Comparison of ENCODE assay signal across 30 cellular contexts in genomic region chr1:156167536-156167935, GRCh38. TPM values are rescaled to one million over a fixed set of nuclear protein-coding genes. Genes with fewer than 3 reads are reported as not detected.
A peak's percentile ranks its signal among the peaks of the same experiment; 100 is the strongest.
DNase-seq lines count a peak whose midpoint lies in the region; ATAC-seq and TF ChIP-seq lines count a peak whose summit lies in the region.
"Had no signal": no experiment of that assay in that cellular context is flagged by ENCODE, and none has a peak within 500 bp of the region (broad histone marks: within the 10 kb centered on the region; RNA-seq: fewer than 3 reads in every experiment).

No MANE protein-coding gene starts in this region.

- H3K36me3 ChIP-seq in A673 (ENCODE audit: insufficient read depth, low read length, poor library complexity, severe bottlenecking) (no peaks in the 10 kb centered on the region), upper lobe of left lung (peaks cover 0 to 11% (median 4%) of the 10 kb centered on the region in 4 donors)
- H3K36me3 ChIP-seq: cardiac muscle cell, upper lobe of right lung had no signal

- CTCF ChIA-PET in A673 (lab: Charles Lee) (interaction anchor here (0.6 kb wide), 1 partner anchor 57 kb away, joined by 4 read pairs; no protein-coding TSS in a partner anchor), GM10248 (lab: Yijun Ruan, JAX) (interaction anchor here (1.7 kb wide), 1 partner anchor 8 kb away, joined by 4 read pairs; no protein-coding TSS in a partner anchor)

- H3K9me3 ChIP-seq in A673 (ENCODE audit: low read depth, low read length, poor library complexity, severe bottlenecking) (peaks cover 4% of the 10 kb centered on the region), upper lobe of left lung (no peaks in the 10 kb centered on the region)
- H3K9me3 ChIP-seq: left lung, upper lobe of right lung had no signal

- H3K4me3 ChIP-seq in A673 (ENCODE audit: low read depth, low read length, poor library complexity, severe bottlenecking): no peak overlapping the region
- no peak overlapping the region for H3K4me3 ChIP-seq in fibroblast of the aortic adventitia (ENCODE audit: low read depth, low read length)
- no peak overlapping the region for H3K4me3 ChIP-seq in upper lobe of left lung
- H3K4me3 ChIP-seq: cardiac muscle cell, left lung, smooth muscle cell, upper lobe of right lung had no signal

- TF ChIP-seq POLR2A in upper lobe of left lung (IDR thresholded peaks at IDR 0.05): no peak

- WGBS in upper lobe of left lung, 2 donors: 55 to 58% methylated on average over 5 of the region's 5 CpGs

- H3K27me3 Mint-ChIP-seq in activated T-helper 2 cell treated with anti-CD3 and anti-CD28 coated beads, Interferon-gamma antibody, Interleukin-2, Interleukin-4, amounts not matched to agents 10 μg/mL and 5 μg/mL and 100 μg/mL, durations not matched to agents 14 hours and 24 hours and 36 hours (ENCODE audit: low read depth): no peaks in the 10 kb centered on the region
- H3K27me3 Mint-ChIP-seq: activated CD4-positive, alpha-beta memory T cell treated with anti-CD3 and anti-CD28 coated beads, Interleukin-2, amount 10 ng/mL, durations not matched to agents 7 days and 5 days; naive thymus-derived CD4-positive, alpha-beta T cell had no signal

- peaks cover 17% of the 10 kb centered on the region for H3K4me1 Mint-ChIP-seq in activated T-helper 2 cell treated with anti-CD3 and anti-CD28 coated beads, Interferon-gamma antibody, Interleukin-2, Interleukin-4, amounts not matched to agents 10 μg/mL and 5 μg/mL and 100 μg/mL, durations not matched to agents 14 hours and 24 hours and 36 hours (ENCODE audit: low read depth)
- H3K4me1 Mint-ChIP-seq: immature natural killer cell had no signal

- no peaks in the 10 kb centered on the region for H3K27me3 ChIP-seq in A673 (replicated peaks; ENCODE audit: insufficient read depth, low read depth, low read length, poor library complexity)
- H3K27me3 ChIP-seq in upper lobe of left lung: no peaks in the 10 kb centered on the region
- H3K27me3 ChIP-seq: cardiac muscle cell, foreskin keratinocyte, left lung, upper lobe of right lung had no signal

- POLR2A ChIA-PET in A673 (lab: Charles Lee; ENCODE audit: low non-redundant PET) (no interaction called here), GM10248 (lab: Yijun Ruan, JAX) (no interaction called here)

- H3K36me3 Mint-ChIP-seq in activated T-helper 2 cell treated with anti-CD3 and anti-CD28 coated beads, Interferon-gamma antibody, Interleukin-2, Interleukin-4, amounts not matched to agents 10 μg/mL and 5 μg/mL and 100 μg/mL, durations not matched to agents 14 hours and 24 hours and 36 hours (ENCODE audit: low read depth): peaks cover 63% of the 10 kb centered on the region
- H3K36me3 Mint-ChIP-seq: immature natural killer cell had no signal

- no peak for TF ChIP-seq EP300 in upper lobe of left lung (IDR thresholded peaks at IDR 0.05)

- no TSS peak for BruUV-seq in A673 (replicated peaks; lab: Mats Ljungman, UMichigan)

- TF ChIP-seq CTCF in A673 (conservative IDR thresholded peaks at IDR 0.05; ENCODE audit: low read depth, low read length) (no peak), GM10248 (IDR thresholded peaks at IDR 0.05; ENCODE audit: control extremely low read depth, extremely low read depth, low read depth, missing control alignments) (no peak), fibroblast of the aortic adventitia (IDR thresholded peaks at IDR 0.05; ENCODE audit: insufficient read depth, low read length) (no peak), upper lobe of left lung (IDR thresholded peaks at IDR 0.05) (no peak)

- H3K27ac Mint-ChIP-seq in activated T-helper 2 cell treated with anti-CD3 and anti-CD28 coated beads, Interferon-gamma antibody, Interleukin-2, Interleukin-4, amounts not matched to agents 10 μg/mL and 5 μg/mL and 100 μg/mL, durations not matched to agents 14 hours and 24 hours and 36 hours: peak overlapping the region; percentile 39
- H3K27ac Mint-ChIP-seq: activated CD4-positive, alpha-beta memory T cell treated with anti-CD3 and anti-CD28 coated beads, Interleukin-2, amount 10 ng/mL, durations not matched to agents 7 days and 5 days; HFFc6; immature natural killer cell; mesothelial cell of epicardium; T-helper 2 cell treated with Interferon-gamma antibody and Interleukin-4, amounts not matched to agents 5 μg/mL and 100 μg/mL, for 36 hours; WTC11 had no signal

- no peaks in the 10 kb centered on the region for H3K4me1 ChIP-seq in A673 (ENCODE audit: insufficient read depth, low read length, poor library complexity, severe bottlenecking)
- peaks cover 0 to 7% (median 1%) of the 10 kb centered on the region in 4 donors for H3K4me1 ChIP-seq in upper lobe of left lung

- peaks cover 5% of the 10 kb centered on the region for H3K9me3 Mint-ChIP-seq in activated T-helper 2 cell treated with anti-CD3 and anti-CD28 coated beads, Interferon-gamma antibody, Interleukin-2, Interleukin-4, amounts not matched to agents 10 μg/mL and 5 μg/mL and 100 μg/mL, durations not matched to agents 14 hours and 24 hours and 36 hours
- H3K9me3 Mint-ChIP-seq: HFFc6; immature natural killer cell; T-helper 2 cell treated with Interferon-gamma antibody and Interleukin-4, amounts not matched to agents 5 μg/mL and 100 μg/mL, for 36 hours; WTC11 had no signal

- H3K4me3 Mint-ChIP-seq in activated T-helper 2 cell treated with anti-CD3 and anti-CD28 coated beads, Interferon-gamma antibody, Interleukin-2, Interleukin-4, amounts not matched to agents 10 μg/mL and 5 μg/mL and 100 μg/mL, durations not matched to agents 14 hours and 24 hours and 36 hours (ENCODE audit: low read depth): no peak overlapping the region
- H3K4me3 Mint-ChIP-seq: activated CD4-positive, alpha-beta memory T cell treated with anti-CD3 and anti-CD28 coated beads, Interleukin-2, amount 10 ng/mL, durations not matched to agents 7 days and 5 days; activated T-cell treated with anti-CD3 and anti-CD28 coated beads, Interleukin-2, amount 50 U/mL, for 4 hours; HFFc6; immature natural killer cell; mesothelial cell of epicardium; naive thymus-derived CD4-positive, alpha-beta T cell; T-helper 2 cell treated with Interferon-gamma antibody and Interleukin-4, amounts not matched to agents 5 μg/mL and 100 μg/mL, for 36 hours; WTC11 had no signal

- intact Hi-C loops in A673 (cut with micrococcal nuclease; ENCODE audit: unreplicated experiment): no loop called here
- intact Hi-C loops in activated T-helper 2 cell treated with anti-CD3 and anti-CD28 coated beads, Interferon-gamma antibody, Interleukin-2, Interleukin-4, amounts not matched to agents 10 μg/mL and 5 μg/mL and 100 μg/mL, durations not matched to agents 14 hours and 24 hours and 36 hours (cut with micrococcal nuclease): no loop called here

- H3K27ac ChIP-seq in A673 (ENCODE audit: low read depth, low read length, poor library complexity, severe bottlenecking): peak overlapping the region; percentile 78
- H3K27ac ChIP-seq in upper lobe of left lung: no peak overlapping the region
- H3K27ac ChIP-seq: C4-2B, cardiac muscle cell, foreskin keratinocyte, left lung, upper lobe of right lung had no signal

- DNase-seq in A673 (ENCODE audit: low spot score) (peak; percentile 92), GM10248 (ENCODE audit: extremely low spot score) (peak; percentile 2), fibroblast of the aortic adventitia (ENCODE audit: low read depth) (peak; percentile 59), GM19240 (ENCODE audit: insufficient read length, low spot score) (no peak), upper lobe of left lung (no peak), COR-L47 (lab: John Stamatoyannopoulos, UW) (no peak), LoVo (ENCODE audit: low spot score) (no peak)
- DNase-seq in activated T-helper 2 cell treated with anti-CD3 and anti-CD28 coated beads, Interferon-gamma antibody, Interleukin-2, Interleukin-4, amounts not matched to agents 10 μg/mL and 5 μg/mL and 100 μg/mL, durations not matched to agents 14 hours and 24 hours and 36 hours (ENCODE audit: low spot score): no peak
- DNase-seq: activated CD4-positive, alpha-beta memory T cell treated with anti-CD3 and anti-CD28 coated beads, Interleukin-2, amount 10 ng/mL, durations not matched to agents 7 days and 5 days; activated naive CD4-positive, alpha-beta T cell treated with Interleukin-2 at 50 U/mL for 16 hours; activated T-cell treated with anti-CD3 and anti-CD28 coated beads, Interleukin-2, amount 50 U/mL, for 4 hours; amniotic stem cell; Calu3; cortex of kidney; foreskin keratinocyte; HFFc6; immature natural killer cell; left lung; naive thymus-derived CD4-positive, alpha-beta T cell; NCI-H2029 treated with DMSO at 0.1 percent for 48 hours; NCI-H345; NCI-H774; stimulated activated CD4-positive, alpha-beta T cell treated with anti-CD3 and anti-CD28 coated beads, Interleukin-2, amount 100 ng/mL, for 24 hours; upper lobe of right lung had no signal

- no peak for ATAC-seq in upper lobe of left lung (ENCODE audit: low FRiP score in 2 of 2)
- ATAC-seq: activated T-cell treated with anti-CD3 and anti-CD28 coated beads, Interleukin-2, amount 50 U/mL, for 4 hours; foreskin keratinocyte; left lung; naive thymus-derived CD4-positive, alpha-beta T cell; upper lobe of right lung; WTC11 had no signal

RNA-seq across cellular contexts. Expression of gene SEMA4A, which starts 14.2 kb away (rescaled TPM):
- total RNA-seq in A673 (2021) (0.77 and 0.92 TPM in 2 replicates), fibroblast of the aortic adventitia (ENCODE audit: low replicate concordance) (1.4 and 3.2 TPM in 2 replicates), upper lobe of left lung (10 to 100 TPM; 28.9 to 65.9 (median 33.5) TPM)
- 128 and 132 TPM in 2 replicates for total RNA-seq in activated T-helper 2 cell treated with anti-CD3 and anti-CD28 coated beads, Interferon-gamma antibody, Interleukin-2, Interleukin-4, amounts not matched to agents 10 μg/mL and 5 μg/mL and 100 μg/mL, durations not matched to agents 14 hours and 24 hours and 36 hours

RNA-seq across cellular contexts. Expression of gene SLC25A44, which starts 26.4 kb away (rescaled TPM):
- 28.9 and 30.9 TPM in 2 replicates for total RNA-seq in A673 (2021)
- total RNA-seq in activated T-helper 2 cell treated with anti-CD3 and anti-CD28 coated beads, Interferon-gamma antibody, Interleukin-2, Interleukin-4, amounts not matched to agents 10 μg/mL and 5 μg/mL and 100 μg/mL, durations not matched to agents 14 hours and 24 hours and 36 hours: 62.6 and 63.7 TPM in 2 replicates
- total RNA-seq in fibroblast of the aortic adventitia (ENCODE audit: low replicate concordance): 13.8 and 14.5 TPM in 2 replicates
- 10 to 100 TPM; 11.0 to 27.4 (median 21.1) TPM for total RNA-seq in upper lobe of left lung

RNA-seq across cellular contexts. Expression of gene PMF1, which starts 45.3 kb away (rescaled TPM):
- 89.6 and 96.6 TPM in 2 replicates for total RNA-seq in A673 (2021)
- 115 and 117 TPM in 2 replicates for total RNA-seq in activated T-helper 2 cell treated with anti-CD3 and anti-CD28 coated beads, Interferon-gamma antibody, Interleukin-2, Interleukin-4, amounts not matched to agents 10 μg/mL and 5 μg/mL and 100 μg/mL, durations not matched to agents 14 hours and 24 hours and 36 hours
- 42.6 and 44.6 TPM in 2 replicates for total RNA-seq in fibroblast of the aortic adventitia (ENCODE audit: low replicate concordance)
- total RNA-seq in upper lobe of left lung: 10 to 100 TPM; 46.1 to 88.2 (median 66.6) TPM

RNA-seq across cellular contexts. Expression of gene LMNA, which starts 53.0 kb away (rescaled TPM):
- 204 and 225 TPM in 2 replicates for total RNA-seq in A673 (2021)
- 246 and 247 TPM in 2 replicates for total RNA-seq in activated T-helper 2 cell treated with anti-CD3 and anti-CD28 coated beads, Interferon-gamma antibody, Interleukin-2, Interleukin-4, amounts not matched to agents 10 μg/mL and 5 μg/mL and 100 μg/mL, durations not matched to agents 14 hours and 24 hours and 36 hours
- total RNA-seq in fibroblast of the aortic adventitia (ENCODE audit: low replicate concordance): 502 and 1,039 TPM in 2 replicates
- total RNA-seq in upper lobe of left lung: 1,000 to 10,000 TPM in 1 of 6 donors, 100 to 1,000 TPM in 5; 156 to 1,281 (median 388) TPM

Comparison
In these comparisons a context has a peak if more than half of its experiments do, and no peak if none do; other contexts are left out.
1. DNase-seq: peak in A673 (single experiment), GM10248 (single experiment) and fibroblast of the aortic adventitia (single experiment); none in activated T-helper 2 cell treated with anti-CD3 and anti-CD28 coated beads, Interferon-gamma antibody, Interleukin-2, Interleukin-4, amounts not matched to agents 10 μg/mL and 5 μg/mL and 100 μg/mL, durations not matched to agents 14 hours and 24 hours and 36 hours (single experiment), GM19240 (single experiment), upper lobe of left lung (0 of 2), COR-L47 (single experiment) and LoVo (single experiment).